1 cellular context compared by ENCODE assay signal in genomic region chr11:66438504-66439466, GRCh38.
TF ChIP-seq lines count a peak whose summit lies in the region.

TSS of gene MRPL11 (minus strand) at chr11:66438848. CDS start at chr11:66438754, 94 bp downstream.

TF ChIP-seq in K562, 482 proteins besides CTCF, POLR2A, EP300 and RAD21 (continued from another document and continues in another):
- TF ChIP-seq HOMEZ (CRISPR knock-in tag; IDR thresholded peaks at IDR 0.05) (no peak), E2F6 (IDR thresholded peaks at IDR 0.05; ENCODE audit: borderline replicate concordance in 1 of 2, extremely low read depth in 1 of 2, insufficient read depth in 1 of 2, insufficient read length in 1 of 2, low read depth in 1 of 2, low read length in 1 of 2, poor library complexity in 1 of 2, severe bottlenecking in 1 of 2) (peak; percentile 12 to 21), GTF2B (IDR thresholded peaks at IDR 0.05; ENCODE audit: extremely low read depth, insufficient read length) (no peak), XRCC4 (IDR thresholded peaks at IDR 0.05; ENCODE audit: extremely low read depth, insufficient read depth, insufficient read length) (no peak), DPF2 (IDR thresholded peaks at IDR 0.05) (0 out of 2 replicates have a peak, but pooled peaks have one; percentile 13), TEAD1 (CRISPR knock-in tag; IDR thresholded peaks at IDR 0.05) (peak; percentile 71 to 92), MAZ (CRISPR knock-in tag; conservative IDR thresholded peaks at IDR 0.05 in 1 of 2, IDR thresholded peaks at IDR 0.05 in 1 of 2) (peak in 1 of 2 experiments; percentile 44; a peak in 2 of 4 replicates), POLR2B (IDR thresholded peaks at IDR 0.05; ENCODE audit: low read depth, partially characterized antibody) (peak; percentile 51), PML (IDR thresholded peaks at IDR 0.05; ENCODE audit: low read length) (peak; percentile 54), CCAR2 (IDR thresholded peaks at IDR 0.05; ENCODE audit: low read depth, low read length) (no peak), FOXK1 (CRISPR knock-in tag; IDR thresholded peaks at IDR 0.05; ENCODE audit: borderline replicate concordance) (0 out of 2 replicates have a peak, but pooled peaks have one; percentile 10), ZNF398 (CRISPR knock-in tag; IDR thresholded peaks at IDR 0.05) (no peak), TARDBP (IDR thresholded peaks at IDR 0.05) (peak; percentile 57; the same call in 1 of the 2 replicates), ARHGAP35 (IDR thresholded peaks at IDR 0.05; ENCODE audit: partially characterized antibody) (no peak), ATF7 (IDR thresholded peaks at IDR 0.05) (peak; percentile 89), STAG1 (CRISPR knock-in tag; IDR thresholded peaks at IDR 0.05; ENCODE audit: borderline replicate concordance) (no peak), CBX8 (IDR thresholded peaks at IDR 0.05; ENCODE audit: borderline replicate concordance, extremely low read depth, low read depth, low read length, poor library complexity, severe bottlenecking) (no peak), BACH1 (tag; IDR thresholded peaks at IDR 0.05) (peak; percentile 51; the same call in 1 of the 2 replicates), GTF2F1 (IDR thresholded peaks at IDR 0.05; ENCODE audit: low read depth, low read length) (0 out of 2 replicates have a peak, but pooled peaks have one; percentile 8), BCLAF1 (IDR thresholded peaks at IDR 0.05; ENCODE audit: borderline replicate concordance in 1 of 2, control insufficient read depth in 1 of 2, low read depth in 2 of 2, low read length in 1 of 2) (0 out of 4 replicates have a peak, but pooled peaks of 1 of the 2 experiments have one; percentile 64), HDAC8 (tag; IDR thresholded peaks at IDR 0.05) (0 out of 2 replicates have a peak, but pooled peaks have one; percentile 67), NR2F6 (CRISPR knock-in tag; IDR thresholded peaks at IDR 0.05) (peak; percentile 79; the same call in 1 of the 2 replicates), RBFOX2 (IDR thresholded peaks at IDR 0.05; ENCODE audit: low read depth, low read length) (peak; percentile 87), JUN (IDR thresholded peaks at IDR 0.05; ENCODE audit: borderline replicate concordance, low read depth, low read length) (peak; percentile 13; the same call in 1 of the 2 replicates), JUN (CRISPR knock-in tag; IDR thresholded peaks at IDR 0.05; ENCODE audit: borderline replicate concordance) (no peak; the same call in 1 of the 2 replicates), ZNF274 (IDR thresholded peaks at IDR 0.05; ENCODE audit: borderline replicate concordance, low read depth, low read length) (no peak), REST (CRISPR knock-in tag; IDR thresholded peaks at IDR 0.05; ENCODE audit: low read depth) (peak; percentile 84; the same call in 1 of the 2 replicates), MXI1 (IDR thresholded peaks at IDR 0.05; ENCODE audit: low read depth, low read length) (no peak), HDAC2 (IDR thresholded peaks at IDR 0.05) (peak; percentile 34; the same call in 1 of the 2 replicates), HEY1 (CRISPR knock-in tag; IDR thresholded peaks at IDR 0.05; ENCODE audit: borderline replicate concordance) (no peak), BCOR (IDR thresholded peaks at IDR 0.05) (peak; percentile 97), ELK3 (CRISPR knock-in tag; IDR thresholded peaks at IDR 0.05) (no peak), ZFP36 (IDR thresholded peaks at IDR 0.05; ENCODE audit: low read depth, low read length, partially characterized antibody) (no peak), ZNF830 (CRISPR knock-in tag; IDR thresholded peaks at IDR 0.05) (no peak), CREB1 (IDR thresholded peaks at IDR 0.05) (no peak), CREB1 (CRISPR knock-in tag; IDR thresholded peaks at IDR 0.05) (peak; percentile 76), PURB (CRISPR knock-in tag; IDR thresholded peaks at IDR 0.05; ENCODE audit: low read depth) (no peak), SNAPC5 (CRISPR knock-in tag; IDR thresholded peaks at IDR 0.05) (no peak), GABPB1 (CRISPR knock-in tag; IDR thresholded peaks at IDR 0.05) (peak; percentile 80), ZNF121 (CRISPR knock-in tag; conservative IDR thresholded peaks at IDR 0.05) (peak; percentile 100), SMARCA4 (IDR thresholded peaks at IDR 0.05) (no peak), VEZF1 (CRISPR knock-in tag; IDR thresholded peaks at IDR 0.05) (peak; percentile 55), HMBOX1 (IDR thresholded peaks at IDR 0.05) (no peak), ZNF165 (CRISPR knock-in tag; IDR thresholded peaks at IDR 0.05; ENCODE audit: borderline replicate concordance) (0 out of 2 replicates have a peak, but pooled peaks have one; percentile 53), NFRKB (IDR thresholded peaks at IDR 0.05; ENCODE audit: low read depth) (peak; percentile 71), RAD51 (IDR thresholded peaks at IDR 0.05; ENCODE audit: borderline replicate concordance, low read depth) (no peak; the same call in 1 of the 2 replicates), DACH1 (IDR thresholded peaks at IDR 0.05; ENCODE audit: partially characterized antibody) (peak; percentile 95), ZNF639 (CRISPR knock-in tag; conservative IDR thresholded peaks at IDR 0.05 in 1 of 2, IDR thresholded peaks at IDR 0.05 in 1 of 2) (no peak)
